Comparison of ENCODE assay signal across 8 cellular contexts in genomic region chr7:151368136-151368571, GRCh38. TPM values are rescaled to one million over a fixed set of nuclear protein-coding genes. Genes with fewer than 3 reads are reported as not detected.
A peak's percentile ranks its signal among the peaks of the same experiment; 100 is the strongest.
DNase-seq lines count a peak whose midpoint lies in the region; ATAC-seq and TF ChIP-seq lines count a peak whose summit lies in the region.

No MANE protein-coding gene starts in this region.

- DNase-seq in AG09319 (ENCODE audit: extremely low read depth, low read depth) = peak; percentile 16
- DNase-seq in NCI-H2107 (lab: John Stamatoyannopoulos, UW) = peak; percentile 49
- DNase-seq in activated CD4-positive, CD25-positive, alpha-beta regulatory T cell (lab: John Stamatoyannopoulos, UW) = peak; percentile 32 to 44 (median 37)
- peak; percentile 70 for DNase-seq in central memory CD4-positive, alpha-beta T cell
- peak; percentile 80 to 89 for DNase-seq in left colon
- peak; percentile 77 to 79 for DNase-seq in stimulated activated CD4-positive, alpha-beta T cell treated with anti-CD3 and anti-CD28 coated beads, Interleukin-2, amount 100 ng/mL, for 48 hours

- peak; percentile 99 for TF ChIP-seq CTCF in AG09319 (IDR thresholded peaks at IDR 0.05; ENCODE audit: low read depth, low read length)

- ATAC-seq in GM18861 (IDR thresholded peaks at IDR 0.05; ENCODE audit: unreplicated experiment) (peak; percentile 95), HG03039 (IDR thresholded peaks at IDR 0.05; ENCODE audit: unreplicated experiment) (peak; percentile 95), left colon (peak; percentile 98)

- intact Hi-C loops in left colon (cut with DNase I, micrococcal nuclease) = loop anchor here in 1 of 2 donors (2.0 kb wide), 1 partner anchor 81 kb away; no protein-coding TSS in a partner anchor

RNA-seq across cellular contexts. Expression of gene NUB1, which starts 26.5 kb away (rescaled TPM):
- 10 to 100 TPM; 50.7 to 53.3 TPM for total RNA-seq in left colon

RNA-seq across cellular contexts. Expression of gene WDR86, which starts 41.7 kb away (rescaled TPM):
- 1 to 10 TPM in 1 of 2 donors, under 1 TPM in 1; 0.85 to 2.8 TPM for total RNA-seq in left colon

Comparison
In these comparisons a context has a peak if more than half of its experiments do, and no peak if none do; other contexts are left out.
1. Peak in every context shown above with its lines: DNase-seq and ATAC-seq.
2. DNase-seq: peak in every context shown above with its lines; median percentile 84 in left colon; 78 in stimulated activated CD4-positive, alpha-beta T cell treated with anti-CD3 and anti-CD28 coated beads, Interleukin-2, amount 100 ng/mL, for 48 hours; 70 in central memory CD4-positive, alpha-beta T cell; 49 in NCI-H2107; 37 in activated CD4-positive, CD25-positive, alpha-beta regulatory T cell; 16 in AG09319.